2 cellular contexts compared by ENCODE assay signal in genomic region chr1:3963554-3963953, GRCh38.
TF ChIP-seq lines count a peak whose summit lies in the region.

No MANE protein-coding gene starts in this region.

TF ChIP-seq in GM12878, 131 proteins besides CTCF, POLR2A, EP300 and RAD21:
- TF ChIP-seq ATF2 (IDR thresholded peaks at IDR 0.05; ENCODE audit: low read length) (no peak), FOXM1 (IDR thresholded peaks at IDR 0.05; ENCODE audit: low read depth, low read length) (no peak), ZBED1 (IDR thresholded peaks at IDR 0.05; ENCODE audit: borderline replicate concordance) (no peak), TAF1 (IDR thresholded peaks at IDR 0.05; ENCODE audit: borderline replicate concordance, low read depth, low read length) (no peak), PKNOX1 (IDR thresholded peaks at IDR 0.05) (no peak), CBX5 (IDR thresholded peaks at IDR 0.05; ENCODE audit: low read depth) (no peak)

TF ChIP-seq in K562, 482 proteins besides CTCF, POLR2A, EP300 and RAD21 (continued from another document):
- no peak for TF ChIP-seq E2F6 (IDR thresholded peaks at IDR 0.05; ENCODE audit: borderline replicate concordance in 1 of 2, extremely low read depth in 1 of 2, insufficient read depth in 1 of 2, insufficient read length in 1 of 2, low read depth in 1 of 2, low read length in 1 of 2, poor library complexity in 1 of 2, severe bottlenecking in 1 of 2)
- no peak for TF ChIP-seq RUNX1 (IDR thresholded peaks at IDR 0.05; ENCODE audit: low read depth)
- no peak for TF ChIP-seq DIDO1 (tag; IDR thresholded peaks at IDR 0.05; ENCODE audit: low read depth)
- TF ChIP-seq ZNF589 (CRISPR knock-in tag; IDR thresholded peaks at IDR 0.05; ENCODE audit: low read depth) = no peak
- no peak for TF ChIP-seq ZBTB12 (CRISPR knock-in tag; IDR thresholded peaks at IDR 0.05)
